1 cellular context compared by ENCODE assay signal in the genomic region with DNA sequence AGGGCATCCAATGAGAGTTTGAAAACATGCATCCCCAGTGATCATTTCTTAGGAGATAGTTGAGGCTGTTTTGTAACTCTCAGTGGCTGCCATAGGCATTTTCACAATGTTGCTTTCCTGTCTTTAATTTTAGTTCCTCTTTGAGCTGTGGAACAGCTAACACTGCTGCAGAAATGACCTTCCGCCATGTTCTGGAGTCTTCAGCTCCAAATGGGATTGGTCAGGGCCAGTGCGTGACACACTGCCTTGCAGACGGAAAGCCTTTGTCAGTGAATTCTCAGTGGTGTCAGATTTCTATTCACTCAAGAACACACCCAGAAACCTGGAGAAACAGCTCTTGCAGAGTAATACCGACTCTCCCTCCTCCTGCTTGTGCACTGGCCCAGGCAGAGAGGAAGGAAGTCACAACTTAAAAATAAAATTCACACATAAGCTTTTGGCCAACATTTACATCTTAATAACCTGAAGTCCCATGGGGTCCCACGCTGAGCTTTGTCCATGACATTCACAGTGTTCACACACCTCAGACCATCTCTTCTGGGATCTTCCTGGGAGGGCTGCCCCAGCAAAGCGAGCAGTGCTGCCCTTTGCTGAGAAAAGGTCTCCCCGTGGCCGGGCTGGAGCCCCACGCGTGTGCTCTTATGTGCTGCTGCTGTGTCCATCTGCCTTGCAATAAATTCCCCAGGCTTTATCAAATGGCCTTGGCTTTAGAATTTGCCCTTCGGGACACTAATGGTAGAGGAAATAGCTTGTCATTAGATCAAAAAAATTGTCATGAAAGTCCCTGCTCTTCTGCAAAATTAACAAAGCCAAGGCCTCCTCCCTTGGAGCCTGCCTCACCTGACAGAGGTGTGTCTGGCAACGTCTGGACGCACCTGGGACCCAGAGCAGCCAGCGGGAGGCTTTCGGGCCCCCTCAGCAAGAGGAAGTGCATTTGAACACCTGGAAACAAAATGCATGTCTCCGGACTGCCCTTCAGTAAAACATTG.
TF ChIP-seq lines count a peak whose summit lies in the region.

No MANE protein-coding gene starts in this region.

TF ChIP-seq in HepG2, 621 proteins besides CTCF, POLR2A, EP300 and RAD21 (continued from another document and continues in another):
- TF ChIP-seq, protein P1, sequence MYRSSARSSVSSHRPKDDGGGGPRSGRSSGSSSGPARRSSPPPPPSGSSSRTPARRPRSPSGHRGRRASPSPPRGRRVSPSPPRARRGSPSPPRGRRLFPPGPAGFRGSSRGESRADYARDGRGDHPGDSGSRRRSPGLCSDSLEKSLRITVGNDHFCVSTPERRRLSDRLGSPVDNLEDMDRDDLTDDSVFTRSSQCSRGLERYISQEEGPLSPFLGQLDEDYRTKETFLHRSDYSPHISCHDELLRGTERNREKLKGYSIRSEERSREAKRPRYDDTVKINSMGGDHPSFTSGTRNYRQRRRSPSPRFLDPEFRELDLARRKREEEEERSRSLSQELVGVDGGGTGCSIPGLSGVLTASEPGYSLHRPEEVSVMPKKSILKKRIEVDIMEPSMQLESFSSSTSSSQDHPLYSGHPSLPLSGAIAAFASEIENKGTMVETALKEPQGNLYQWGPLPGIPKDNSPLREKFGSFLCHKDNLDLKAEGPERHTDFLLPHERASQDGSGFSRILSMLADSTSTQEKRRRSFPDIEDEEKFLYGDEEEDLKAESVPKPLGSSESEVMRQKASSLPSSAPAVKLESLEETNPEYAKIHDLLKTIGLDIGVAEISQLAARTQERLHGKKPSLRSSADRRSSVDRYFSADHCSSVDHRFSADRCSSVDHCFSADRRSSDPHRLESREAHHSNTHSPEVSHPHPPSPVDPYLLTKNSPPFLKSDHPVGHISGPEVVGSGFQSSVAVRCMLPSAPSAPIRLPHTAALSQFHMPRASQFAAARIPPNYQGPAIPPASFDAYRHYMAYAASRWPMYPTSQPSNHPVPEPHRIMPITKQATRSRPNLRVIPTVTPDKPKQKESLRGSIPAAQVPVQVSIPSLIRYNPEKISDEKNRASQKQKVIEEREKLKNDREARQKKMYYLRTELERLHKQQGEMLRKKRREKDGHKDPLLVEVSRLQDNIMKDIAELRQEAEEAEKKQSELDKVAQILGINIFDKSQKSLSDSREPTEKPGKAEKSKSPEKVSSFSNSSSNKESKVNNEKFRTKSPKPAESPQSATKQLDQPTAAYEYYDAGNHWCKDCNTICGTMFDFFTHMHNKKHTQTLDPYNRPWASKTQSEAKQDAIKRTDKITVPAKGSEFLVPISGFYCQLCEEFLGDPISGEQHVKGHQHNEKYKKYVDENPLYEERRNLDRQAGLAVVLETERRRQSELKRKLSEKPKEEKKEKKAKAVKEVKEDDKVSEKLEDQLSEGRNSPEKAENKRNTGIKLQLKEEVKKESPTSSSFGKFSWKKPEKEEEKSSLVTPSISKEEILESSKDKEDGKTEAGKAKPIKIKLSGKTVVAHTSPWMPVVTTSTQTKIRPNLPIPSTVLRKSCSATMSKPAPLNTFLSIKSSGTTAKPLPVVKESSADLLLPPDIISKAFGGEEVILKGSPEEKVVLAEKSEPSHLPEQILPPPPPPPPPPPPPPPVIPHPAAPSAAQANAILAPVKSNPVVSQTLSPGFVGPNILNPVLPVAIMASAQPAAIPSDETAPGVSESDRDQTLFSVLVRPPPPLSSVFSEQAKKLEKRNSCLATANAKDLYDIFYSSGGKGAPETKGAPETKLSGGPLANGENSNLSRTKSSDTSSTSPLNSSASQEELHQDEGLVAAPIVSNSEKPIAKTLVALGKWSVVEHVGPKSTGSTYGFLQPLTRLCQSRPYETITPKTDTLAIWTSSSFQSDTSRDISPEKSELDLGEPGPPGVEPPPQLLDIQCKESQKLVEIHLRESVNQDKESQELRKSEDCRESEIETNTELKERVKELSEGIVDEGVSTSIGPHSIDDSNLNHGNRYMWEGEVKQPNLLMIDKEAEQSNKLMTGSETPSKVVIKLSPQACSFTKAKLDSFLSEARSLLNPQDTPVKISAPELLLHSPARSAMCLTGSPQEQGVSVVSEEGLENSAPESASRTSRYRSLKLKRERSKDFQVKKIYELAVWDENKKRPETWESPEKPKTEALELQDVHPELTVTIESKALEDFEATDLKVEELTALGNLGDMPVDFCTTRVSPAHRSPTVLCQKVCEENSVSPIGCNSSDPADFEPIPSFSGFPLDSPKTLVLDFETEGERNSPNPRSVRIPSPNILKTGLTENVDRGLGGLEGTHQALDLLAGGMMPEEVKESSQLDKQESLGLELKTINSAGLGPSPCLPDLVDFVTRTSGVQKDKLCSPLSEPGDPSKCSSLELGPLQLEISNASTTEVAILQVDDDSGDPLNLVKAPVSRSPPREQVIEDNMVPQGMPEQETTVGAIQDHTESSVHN (CRISPR knock-in tag; IDR thresholded peaks at IDR 0.05): no peak
- no peak for TF ChIP-seq ZNF350 (CRISPR knock-in tag; IDR thresholded peaks at IDR 0.05; ENCODE audit: borderline replicate concordance, low read depth)
- TF ChIP-seq, protein P2, sequence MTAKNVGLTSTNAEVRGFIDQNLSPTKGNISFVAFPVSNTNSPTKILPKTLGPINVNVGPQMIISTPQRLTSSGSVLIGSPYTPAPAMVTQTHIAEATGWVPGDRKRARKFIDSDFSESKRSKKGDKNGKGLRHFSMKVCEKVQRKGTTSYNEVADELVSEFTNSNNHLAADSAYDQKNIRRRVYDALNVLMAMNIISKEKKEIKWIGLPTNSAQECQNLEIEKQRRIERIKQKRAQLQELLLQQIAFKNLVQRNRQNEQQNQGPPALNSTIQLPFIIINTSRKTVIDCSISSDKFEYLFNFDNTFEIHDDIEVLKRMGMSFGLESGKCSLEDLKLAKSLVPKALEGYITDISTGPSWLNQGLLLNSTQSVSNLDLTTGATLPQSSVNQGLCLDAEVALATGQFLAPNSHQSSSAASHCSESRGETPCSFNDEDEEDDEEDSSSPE (CRISPR knock-in tag; IDR thresholded peaks at IDR 0.05): no peak
- no peak for TF ChIP-seq ZNF143 (CRISPR knock-in tag; IDR thresholded peaks at IDR 0.05)
- TF ChIP-seq NRL (CRISPR knock-in tag; IDR thresholded peaks at IDR 0.05; ENCODE audit: borderline replicate concordance): no peak
- TF ChIP-seq, protein P3, sequence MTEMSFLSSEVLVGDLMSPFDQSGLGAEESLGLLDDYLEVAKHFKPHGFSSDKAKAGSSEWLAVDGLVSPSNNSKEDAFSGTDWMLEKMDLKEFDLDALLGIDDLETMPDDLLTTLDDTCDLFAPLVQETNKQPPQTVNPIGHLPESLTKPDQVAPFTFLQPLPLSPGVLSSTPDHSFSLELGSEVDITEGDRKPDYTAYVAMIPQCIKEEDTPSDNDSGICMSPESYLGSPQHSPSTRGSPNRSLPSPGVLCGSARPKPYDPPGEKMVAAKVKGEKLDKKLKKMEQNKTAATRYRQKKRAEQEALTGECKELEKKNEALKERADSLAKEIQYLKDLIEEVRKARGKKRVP (CRISPR knock-in tag; IDR thresholded peaks at IDR 0.05): no peak
- TF ChIP-seq KDM5A (IDR thresholded peaks at IDR 0.05; ENCODE audit: borderline replicate concordance, low read length): no peak
- no peak for TF ChIP-seq MIER3 (CRISPR knock-in tag; IDR thresholded peaks at IDR 0.05; ENCODE audit: borderline replicate concordance)
- TF ChIP-seq, protein P4, sequence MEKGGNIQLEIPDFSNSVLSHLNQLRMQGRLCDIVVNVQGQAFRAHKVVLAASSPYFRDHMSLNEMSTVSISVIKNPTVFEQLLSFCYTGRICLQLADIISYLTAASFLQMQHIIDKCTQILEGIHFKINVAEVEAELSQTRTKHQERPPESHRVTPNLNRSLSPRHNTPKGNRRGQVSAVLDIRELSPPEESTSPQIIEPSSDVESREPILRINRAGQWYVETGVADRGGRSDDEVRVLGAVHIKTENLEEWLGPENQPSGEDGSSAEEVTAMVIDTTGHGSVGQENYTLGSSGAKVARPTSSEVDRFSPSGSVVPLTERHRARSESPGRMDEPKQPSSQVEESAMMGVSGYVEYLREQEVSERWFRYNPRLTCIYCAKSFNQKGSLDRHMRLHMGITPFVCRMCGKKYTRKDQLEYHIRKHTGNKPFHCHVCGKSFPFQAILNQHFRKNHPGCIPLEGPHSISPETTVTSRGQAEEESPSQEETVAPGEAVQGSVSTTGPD (CRISPR knock-in tag; IDR thresholded peaks at IDR 0.05): no peak
- TF ChIP-seq, protein P5, sequence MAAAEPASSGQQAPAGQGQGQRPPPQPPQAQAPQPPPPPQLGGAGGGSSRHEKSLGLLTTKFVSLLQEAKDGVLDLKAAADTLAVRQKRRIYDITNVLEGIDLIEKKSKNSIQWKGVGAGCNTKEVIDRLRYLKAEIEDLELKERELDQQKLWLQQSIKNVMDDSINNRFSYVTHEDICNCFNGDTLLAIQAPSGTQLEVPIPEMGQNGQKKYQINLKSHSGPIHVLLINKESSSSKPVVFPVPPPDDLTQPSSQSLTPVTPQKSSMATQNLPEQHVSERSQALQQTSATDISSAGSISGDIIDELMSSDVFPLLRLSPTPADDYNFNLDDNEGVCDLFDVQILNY (CRISPR knock-in tag; conservative IDR thresholded peaks at IDR 0.05): no peak
- TF ChIP-seq, protein P6, sequence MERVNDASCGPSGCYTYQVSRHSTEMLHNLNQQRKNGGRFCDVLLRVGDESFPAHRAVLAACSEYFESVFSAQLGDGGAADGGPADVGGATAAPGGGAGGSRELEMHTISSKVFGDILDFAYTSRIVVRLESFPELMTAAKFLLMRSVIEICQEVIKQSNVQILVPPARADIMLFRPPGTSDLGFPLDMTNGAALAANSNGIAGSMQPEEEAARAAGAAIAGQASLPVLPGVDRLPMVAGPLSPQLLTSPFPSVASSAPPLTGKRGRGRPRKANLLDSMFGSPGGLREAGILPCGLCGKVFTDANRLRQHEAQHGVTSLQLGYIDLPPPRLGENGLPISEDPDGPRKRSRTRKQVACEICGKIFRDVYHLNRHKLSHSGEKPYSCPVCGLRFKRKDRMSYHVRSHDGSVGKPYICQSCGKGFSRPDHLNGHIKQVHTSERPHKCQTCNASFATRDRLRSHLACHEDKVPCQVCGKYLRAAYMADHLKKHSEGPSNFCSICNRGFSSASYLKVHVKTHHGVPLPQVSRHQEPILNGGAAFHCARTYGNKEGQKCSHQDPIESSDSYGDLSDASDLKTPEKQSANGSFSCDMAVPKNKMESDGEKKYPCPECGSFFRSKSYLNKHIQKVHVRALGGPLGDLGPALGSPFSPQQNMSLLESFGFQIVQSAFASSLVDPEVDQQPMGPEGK (CRISPR knock-in tag; IDR thresholded peaks at IDR 0.05): 0 out of 2 replicates have a peak, but pooled peaks have one; percentile 8
- TF ChIP-seq, protein P7, sequence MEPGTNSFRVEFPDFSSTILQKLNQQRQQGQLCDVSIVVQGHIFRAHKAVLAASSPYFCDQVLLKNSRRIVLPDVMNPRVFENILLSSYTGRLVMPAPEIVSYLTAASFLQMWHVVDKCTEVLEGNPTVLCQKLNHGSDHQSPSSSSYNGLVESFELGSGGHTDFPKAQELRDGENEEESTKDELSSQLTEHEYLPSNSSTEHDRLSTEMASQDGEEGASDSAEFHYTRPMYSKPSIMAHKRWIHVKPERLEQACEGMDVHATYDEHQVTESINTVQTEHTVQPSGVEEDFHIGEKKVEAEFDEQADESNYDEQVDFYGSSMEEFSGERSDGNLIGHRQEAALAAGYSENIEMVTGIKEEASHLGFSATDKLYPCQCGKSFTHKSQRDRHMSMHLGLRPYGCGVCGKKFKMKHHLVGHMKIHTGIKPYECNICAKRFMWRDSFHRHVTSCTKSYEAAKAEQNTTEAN (CRISPR knock-in tag; conservative IDR thresholded peaks at IDR 0.05): no peak
- no peak for TF ChIP-seq ZNF207 (IDR thresholded peaks at IDR 0.05; ENCODE audit: borderline replicate concordance)
- TF ChIP-seq ZBTB38 (CRISPR knock-in tag; IDR thresholded peaks at IDR 0.05): peak; percentile 97
- 0 out of 2 replicates have a peak, but pooled peaks have one; percentile 31 for TF ChIP-seq ZNF768 (CRISPR knock-in tag; IDR thresholded peaks at IDR 0.05)
- TF ChIP-seq ZNF878 (CRISPR knock-in tag; IDR thresholded peaks at IDR 0.05): 0 out of 2 replicates have a peak, but pooled peaks have one; percentile 1
- no peak for TF ChIP-seq ZNF460 (CRISPR knock-in tag; IDR thresholded peaks at IDR 0.05; ENCODE audit: borderline replicate concordance)
- no peak for TF ChIP-seq GTF2F1 (IDR thresholded peaks at IDR 0.05; ENCODE audit: low read length)
- peak; percentile 51; the same call in 1 of the 2 replicates for TF ChIP-seq SALL1 (CRISPR knock-in tag; IDR thresholded peaks at IDR 0.05)
- TF ChIP-seq, protein P8, sequence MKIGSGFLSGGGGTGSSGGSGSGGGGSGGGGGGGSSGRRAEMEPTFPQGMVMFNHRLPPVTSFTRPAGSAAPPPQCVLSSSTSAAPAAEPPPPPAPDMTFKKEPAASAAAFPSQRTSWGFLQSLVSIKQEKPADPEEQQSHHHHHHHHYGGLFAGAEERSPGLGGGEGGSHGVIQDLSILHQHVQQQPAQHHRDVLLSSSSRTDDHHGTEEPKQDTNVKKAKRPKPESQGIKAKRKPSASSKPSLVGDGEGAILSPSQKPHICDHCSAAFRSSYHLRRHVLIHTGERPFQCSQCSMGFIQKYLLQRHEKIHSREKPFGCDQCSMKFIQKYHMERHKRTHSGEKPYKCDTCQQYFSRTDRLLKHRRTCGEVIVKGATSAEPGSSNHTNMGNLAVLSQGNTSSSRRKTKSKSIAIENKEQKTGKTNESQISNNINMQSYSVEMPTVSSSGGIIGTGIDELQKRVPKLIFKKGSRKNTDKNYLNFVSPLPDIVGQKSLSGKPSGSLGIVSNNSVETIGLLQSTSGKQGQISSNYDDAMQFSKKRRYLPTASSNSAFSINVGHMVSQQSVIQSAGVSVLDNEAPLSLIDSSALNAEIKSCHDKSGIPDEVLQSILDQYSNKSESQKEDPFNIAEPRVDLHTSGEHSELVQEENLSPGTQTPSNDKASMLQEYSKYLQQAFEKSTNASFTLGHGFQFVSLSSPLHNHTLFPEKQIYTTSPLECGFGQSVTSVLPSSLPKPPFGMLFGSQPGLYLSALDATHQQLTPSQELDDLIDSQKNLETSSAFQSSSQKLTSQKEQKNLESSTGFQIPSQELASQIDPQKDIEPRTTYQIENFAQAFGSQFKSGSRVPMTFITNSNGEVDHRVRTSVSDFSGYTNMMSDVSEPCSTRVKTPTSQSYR (CRISPR knock-in tag; IDR thresholded peaks at IDR 0.05; ENCODE audit: borderline replicate concordance): no peak
- TF ChIP-seq, protein P9, sequence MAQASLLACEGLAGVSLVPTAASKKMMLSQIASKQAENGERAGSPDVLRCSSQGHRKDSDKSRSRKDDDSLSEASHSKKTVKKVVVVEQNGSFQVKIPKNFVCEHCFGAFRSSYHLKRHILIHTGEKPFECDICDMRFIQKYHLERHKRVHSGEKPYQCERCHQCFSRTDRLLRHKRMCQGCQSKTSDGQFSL (CRISPR knock-in tag; IDR thresholded peaks at IDR 0.05): no peak
- no peak for TF ChIP-seq MATR3 (CRISPR knock-in tag; IDR thresholded peaks at IDR 0.05)
- TF ChIP-seq ZNF737 (CRISPR knock-in tag; IDR thresholded peaks at IDR 0.05; ENCODE audit: borderline replicate concordance): no peak
- TF ChIP-seq ZNF30 (CRISPR knock-in tag; IDR thresholded peaks at IDR 0.05): no peak
- TF ChIP-seq, protein P10, sequence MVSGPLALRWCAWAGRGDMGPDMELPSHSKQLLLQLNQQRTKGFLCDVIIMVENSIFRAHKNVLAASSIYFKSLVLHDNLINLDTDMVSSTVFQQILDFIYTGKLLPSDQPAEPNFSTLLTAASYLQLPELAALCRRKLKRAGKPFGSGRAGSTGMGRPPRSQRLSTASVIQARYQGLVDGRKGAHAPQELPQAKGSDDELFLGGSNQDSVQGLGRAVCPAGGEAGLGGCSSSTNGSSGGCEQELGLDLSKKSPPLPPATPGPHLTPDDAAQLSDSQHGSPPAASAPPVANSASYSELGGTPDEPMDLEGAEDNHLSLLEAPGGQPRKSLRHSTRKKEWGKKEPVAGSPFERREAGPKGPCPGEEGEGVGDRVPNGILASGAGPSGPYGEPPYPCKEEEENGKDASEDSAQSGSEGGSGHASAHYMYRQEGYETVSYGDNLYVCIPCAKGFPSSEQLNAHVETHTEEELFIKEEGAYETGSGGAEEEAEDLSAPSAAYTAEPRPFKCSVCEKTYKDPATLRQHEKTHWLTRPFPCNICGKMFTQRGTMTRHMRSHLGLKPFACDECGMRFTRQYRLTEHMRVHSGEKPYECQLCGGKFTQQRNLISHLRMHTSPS (CRISPR knock-in tag; IDR thresholded peaks at IDR 0.05; ENCODE audit: low read depth): no peak
- TF ChIP-seq, protein P11, sequence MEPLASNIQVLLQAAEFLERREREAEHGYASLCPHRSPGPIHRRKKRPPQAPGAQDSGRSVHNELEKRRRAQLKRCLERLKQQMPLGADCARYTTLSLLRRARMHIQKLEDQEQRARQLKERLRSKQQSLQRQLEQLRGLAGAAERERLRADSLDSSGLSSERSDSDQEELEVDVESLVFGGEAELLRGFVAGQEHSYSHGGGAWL (CRISPR knock-in tag; IDR thresholded peaks at IDR 0.05): no peak
